Comparison of ENCODE assay signal across 13 cellular contexts in the genomic region with DNA sequence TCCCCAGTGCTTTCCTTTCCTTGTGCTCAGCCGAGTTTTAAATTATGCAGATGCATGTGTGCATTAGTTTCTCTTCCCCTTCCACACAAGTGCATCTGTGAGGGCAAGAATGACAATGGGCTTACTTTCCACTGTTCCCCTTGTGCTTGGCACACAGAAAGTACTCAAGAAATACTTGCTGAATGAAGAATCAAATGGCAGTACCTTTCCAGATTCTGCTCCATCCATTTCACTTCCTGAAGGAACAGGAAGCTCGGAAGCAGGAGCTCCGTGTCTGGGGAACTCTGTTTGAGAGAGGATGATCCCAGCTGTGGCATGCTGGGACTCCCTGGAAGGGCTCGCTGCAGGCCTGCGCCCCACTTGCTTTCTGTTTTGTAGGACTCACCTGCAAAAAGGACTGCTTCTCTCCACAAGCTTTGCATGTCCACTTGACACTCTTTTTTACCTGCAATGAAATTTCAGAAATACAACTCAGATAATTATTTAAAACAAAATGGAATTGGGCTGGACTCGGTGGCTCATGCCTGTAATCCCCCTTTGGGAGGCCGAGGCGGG. TPM values are rescaled to one million over a fixed set of nuclear protein-coding genes. Genes with fewer than 3 reads are reported as not detected.
A peak's percentile ranks its signal among the peaks of the same experiment; 100 is the strongest.
DNase-seq lines count a peak whose midpoint lies in the region; ATAC-seq and TF ChIP-seq lines count a peak whose summit lies in the region.
"Had no signal": no experiment of that assay in that cellular context is flagged by ENCODE, and none has a peak within 500 bp of the region (broad histone marks: within the 10 kb centered on the region; RNA-seq: fewer than 3 reads in every experiment).

No MANE protein-coding gene starts in this region.

- peaks cover 4% of the 10 kb centered on the region for H3K36me3 Mint-ChIP-seq in IgD-negative memory B cell
- no peaks in the 10 kb centered on the region for H3K36me3 Mint-ChIP-seq in natural killer cell treated with Interleukin-12 subunit alpha and Interleukin-12 subunit beta and Interleukin-15 and Interleukin-18, amount 100 ng/mL, for 72 hours
- H3K36me3 Mint-ChIP-seq: natural killer cell had no signal

- H3K27ac ChIP-seq in spleen (peak overlapping the region in 6 of 8 donors; percentile 15 to 74 (median 58)), substantia nigra (ENCODE audit: low read depth, low read length, poor library complexity, severe bottlenecking) (no peak overlapping the region)

- ATAC-seq in GM19324 (IDR thresholded peaks at IDR 0.05; ENCODE audit: low FRiP score, unreplicated experiment) (peak; percentile 80), HG02623 (IDR thresholded peaks at IDR 0.05; ENCODE audit: unreplicated experiment) (peak; percentile 90)
- ATAC-seq in natural killer cell treated with Interleukin-12 subunit alpha and Interleukin-12 subunit beta and Interleukin-15 and Interleukin-18, amount 100 ng/mL, for 72 hours = no peak
- ATAC-seq: natural killer cell, SK-N-SH treated with all-trans-retinoic acid at 6 μM for 48 hours had no signal

- no peak for TF ChIP-seq POLR2A in spleen (IDR thresholded peaks at IDR 0.05)

- TF ChIP-seq CTCF in spleen (IDR thresholded peaks at IDR 0.05 in 8 of 11, conservative IDR thresholded peaks at IDR 0.05 in 3 of 11) = no peak

- peak overlapping the region; percentile 20 to 80 (median 60) for H3K27ac Mint-ChIP-seq in IgD-negative memory B cell
- H3K27ac Mint-ChIP-seq in natural killer cell treated with Interleukin-12 subunit alpha and Interleukin-12 subunit beta and Interleukin-15 and Interleukin-18, amount 100 ng/mL, for 72 hours = no peak overlapping the region
- H3K27ac Mint-ChIP-seq: natural killer cell, type B pancreatic cell had no signal

- peak overlapping the region in 1 of 8 donors; percentile 24 for H3K4me3 ChIP-seq in spleen

- H3K27me3 ChIP-seq in spleen (replicated peaks in 1 of 7) = no peaks in the 10 kb centered on the region

- 66 to 78% (median 73%) methylated on average over 8 of the region's 8 CpGs for WGBS in spleen, 5 donors

- peaks cover 0 to 54% (median 39%) of the 10 kb centered on the region in 6 donors for H3K36me3 ChIP-seq in spleen

- no peaks in the 10 kb centered on the region for H3K9me3 Mint-ChIP-seq in IgD-negative memory B cell
- H3K9me3 Mint-ChIP-seq in natural killer cell treated with Interleukin-12 subunit alpha and Interleukin-12 subunit beta and Interleukin-15 and Interleukin-18, amount 100 ng/mL, for 72 hours = no peaks in the 10 kb centered on the region
- H3K9me3 Mint-ChIP-seq: natural killer cell, type B pancreatic cell had no signal

- H3K4me1 Mint-ChIP-seq in IgD-negative memory B cell = peaks cover 16 to 29% (median 17%) of the 10 kb centered on the region in 3 donors
- peaks cover 3 to 6% of the 10 kb centered on the region in 2 donors for H3K4me1 Mint-ChIP-seq in natural killer cell treated with Interleukin-12 subunit alpha and Interleukin-12 subunit beta and Interleukin-15 and Interleukin-18, amount 100 ng/mL, for 72 hours (ENCODE audit: low read depth in 2 of 2)

- H3K9me3 ChIP-seq in spleen = no peaks in the 10 kb centered on the region

- DNase-seq in spleen = peak; percentile 57
- DNase-seq in substantia nigra (lab: John Stamatoyannopoulos, UW) = no peak
- DNase-seq in NCI-H748 treated with DMSO at 0.1 percent for 48 hours (lab: John Stamatoyannopoulos, UW) = no peak
- DNase-seq in NCI-H524 treated with DMSO at 0.1 percent for 48 hours (lab: John Stamatoyannopoulos, UW) = no peak
- no peak for DNase-seq in natural killer cell treated with Interleukin-12 subunit alpha and Interleukin-12 subunit beta and Interleukin-15 and Interleukin-18, amount 100 ng/mL, for 72 hours (ENCODE audit: low spot score)
- DNase-seq: activated T-cell treated with anti-CD3 and anti-CD28 coated beads, Interleukin-2, amount 50 U/mL, for 1 hour; natural killer cell; NCI-H187 had no signal

- intact Hi-C loops in spleen (cut with DNase I; ENCODE audit: low total_unique reads) = loop anchor here (10.0 kb wide), 1 partner anchor 48 kb away; a partner anchor contains a TSS

- H3K27me3 Mint-ChIP-seq in IgD-negative memory B cell = no peaks in the 10 kb centered on the region
- no peaks in the 10 kb centered on the region for H3K27me3 Mint-ChIP-seq in natural killer cell treated with Interleukin-12 subunit alpha and Interleukin-12 subunit beta and Interleukin-15 and Interleukin-18, amount 100 ng/mL, for 72 hours
- H3K27me3 Mint-ChIP-seq: type B pancreatic cell had no signal

- peaks cover 11 to 62% (median 37%) of the 10 kb centered on the region in 6 donors for H3K4me1 ChIP-seq in spleen

- H3K4me3 Mint-ChIP-seq in IgD-negative memory B cell = peak overlapping the region in 3 of 4 donors; percentile 19 to 80 (median 63)
- H3K4me3 Mint-ChIP-seq in natural killer cell treated with Interleukin-12 subunit alpha and Interleukin-12 subunit beta and Interleukin-15 and Interleukin-18, amount 100 ng/mL, for 72 hours = no peak overlapping the region
- H3K4me3 Mint-ChIP-seq: natural killer cell, type B pancreatic cell had no signal

RNA-seq across cellular contexts. Expression of a gene that starts 5.5 kb away (rescaled TPM):
- polyA plus RNA-seq in IgD-negative memory B cell (26.2 TPM), spleen (100 to 1,000 TPM in 1 of 3 donors, 10 to 100 TPM in 2; 34.9 to 107 (median 58.7) TPM)
- 10 to 100 TPM; 46.2 to 88.4 (median 48.0) TPM for total RNA-seq in spleen
- total RNA-seq in natural killer cell treated with Interleukin-12 subunit alpha and Interleukin-12 subunit beta and Interleukin-15 and Interleukin-18, amount 100 ng/mL, for 72 hours = 10 to 100 TPM; 15.9 to 25.2 TPM

RNA-seq across cellular contexts. Expression of a gene that starts 32.4 kb away (rescaled TPM):
- polyA plus RNA-seq in IgD-negative memory B cell = 225 TPM
- 100 to 1,000 TPM; 241 to 328 (median 311) TPM for total RNA-seq in spleen
- 100 to 1,000 TPM; 105 to 185 (median 126) TPM for polyA plus RNA-seq in spleen
- total RNA-seq in natural killer cell treated with Interleukin-12 subunit alpha and Interleukin-12 subunit beta and Interleukin-15 and Interleukin-18, amount 100 ng/mL, for 72 hours = 100 to 1,000 TPM; 218 to 332 TPM

RNA-seq across cellular contexts. Expression of a gene that starts 46.4 kb away (rescaled TPM):
- polyA plus RNA-seq in IgD-negative memory B cell = 12.0 TPM
- 100 to 1,000 TPM in 2 of 7 donors, 10 to 100 TPM in 5; 76.8 to 117 (median 87.7) TPM for total RNA-seq in spleen
- polyA plus RNA-seq in spleen = 10 to 100 TPM; 34.9 to 49.3 (median 35.8) TPM
- 100 to 1,000 TPM in 1 of 2 donors, 10 to 100 TPM in 1; 73.2 to 105 TPM for total RNA-seq in natural killer cell treated with Interleukin-12 subunit alpha and Interleukin-12 subunit beta and Interleukin-15 and Interleukin-18, amount 100 ng/mL, for 72 hours

RNA-seq across cellular contexts. Expression of a gene that starts 54.6 kb away (rescaled TPM):
- 57.2 TPM for polyA plus RNA-seq in IgD-negative memory B cell
- 100 to 1,000 TPM in 6 of 7 donors, 10 to 100 TPM in 1; 98.9 to 140 (median 120) TPM for total RNA-seq in spleen
- polyA plus RNA-seq in spleen = 10 to 100 TPM; 29.5 to 67.1 (median 38.0) TPM
- total RNA-seq in natural killer cell treated with Interleukin-12 subunit alpha and Interleukin-12 subunit beta and Interleukin-15 and Interleukin-18, amount 100 ng/mL, for 72 hours = 100 to 1,000 TPM; 114 to 151 TPM

RNA-seq across cellular contexts. Expression of a gene that starts 59.3 kb away (rescaled TPM):
- polyA plus RNA-seq in IgD-negative memory B cell = 0.80 TPM
- total RNA-seq in spleen = 10 to 100 TPM in 3 of 7 donors, 1 to 10 TPM in 4; 4.0 to 24.2 (median 9.2) TPM
- 10 to 100 TPM in 1 of 3 donors, 1 to 10 TPM in 2; 3.1 to 14.9 (median 3.8) TPM for polyA plus RNA-seq in spleen
- total RNA-seq in natural killer cell treated with Interleukin-12 subunit alpha and Interleukin-12 subunit beta and Interleukin-15 and Interleukin-18, amount 100 ng/mL, for 72 hours = 1 to 10 TPM; 2.9 to 4.0 TPM

Comparison
In these comparisons a context has a peak if more than half of its experiments do, and no peak if none do; other contexts are left out.
1. ATAC-seq: peak in GM19324 (single experiment) and HG02623 (single experiment); none in natural killer cell treated with Interleukin-12 subunit alpha and Interleukin-12 subunit beta and Interleukin-15 and Interleukin-18, amount 100 ng/mL, for 72 hours (0 of 2).
2. H3K27ac Mint-ChIP-seq: peak in IgD-negative memory B cell (3 of 3); none in natural killer cell treated with Interleukin-12 subunit alpha and Interleukin-12 subunit beta and Interleukin-15 and Interleukin-18, amount 100 ng/mL, for 72 hours (0 of 2).